In genomic region chr10:43328810-43329209, GRCh38 we compare ENCODE assay signal across 17 cellular contexts. TPM values are rescaled to one million over a fixed set of nuclear protein-coding genes. Genes with fewer than 3 reads are reported as not detected.
"Had no signal": no experiment of that assay in that cellular context is flagged by ENCODE, and none has a peak within 500 bp of the region (broad histone marks: within the 10 kb centered on the region; RNA-seq: fewer than 3 reads in every experiment).

No MANE protein-coding gene starts in this region.

RNA-seq across cellular contexts. Expression of gene FXYD4, which starts 42.6 kb away (rescaled TPM):
- total RNA-seq: activated CD4-positive, alpha-beta memory T cell treated with anti-CD3 and anti-CD28 coated beads, Interleukin-2, amount 10 ng/mL, durations not matched to agents 7 days and 5 days; activated CD4-positive, alpha-beta T cell treated with anti-CD3 and anti-CD28 coated beads for 36 hours; activated CD4-positive, alpha-beta T cell treated with anti-CD3 and anti-CD28 coated beads, Interleukin-2, amount 10 ng/mL, durations not matched to agents 7 days and 5 days; activated CD8-positive, alpha-beta T cell treated with anti-CD3 and anti-CD28 coated beads, Interleukin-2, amount 10 ng/mL, durations not matched to agents 7 days and 5 days; activated naive CD8-positive, alpha-beta T cell treated with anti-CD3 and anti-CD28 coated beads for 36 hours; activated T-helper 2 cell treated with anti-CD3 and anti-CD28 coated beads, Interferon-gamma antibody, Interleukin-2, Interleukin-4, amounts not matched to agents 10 μg/mL and 5 μg/mL and 100 μg/mL, durations not matched to agents 14 hours and 24 hours and 36 hours; aorta; astrocyte; body of pancreas; breast epithelium; cardiac septum; cerebellum; T-cell; T-helper 1 cell treated with Interleukin-12 subunit alpha and Interleukin-12 subunit beta and Interleukin-4 antibody, amounts not matched to agents 30 ng/mL and 1 ng/mL, for 36 hours; T-helper 17 cell; WTC11 had no signal
- polyA plus RNA-seq: adrenal gland, aorta had no signal
